ENCODE assay signal across 8 cellular contexts in genomic region chr19:53158119-53158656, GRCh38. TPM values are rescaled to one million over a fixed set of nuclear protein-coding genes. Genes with fewer than 3 reads are reported as not detected.
A peak's percentile ranks its signal among the peaks of the same experiment; 100 is the strongest.
DNase-seq lines count a peak whose midpoint lies in the region; ATAC-seq, FAIRE-seq and TF ChIP-seq lines count a peak whose summit lies in the region.

No MANE protein-coding gene starts in this region.

- H3K4me3 ChIP-seq in A673 (ENCODE audit: low read depth, low read length, poor library complexity, severe bottlenecking) (peak overlapping the region; percentile 42), epithelial cell of proximal tubule (ENCODE audit: low read depth, low read length) (peak overlapping the region; percentile 69)

- no peak overlapping the region for H3K27ac ChIP-seq in A673 (ENCODE audit: low read depth, low read length, poor library complexity, severe bottlenecking)

- DNase-seq in A673 (ENCODE audit: low spot score) = peak; percentile 12
- DNase-seq in H54 (ENCODE audit: insufficient read length, low spot score) = peak; percentile 40
- peak; percentile 62 for DNase-seq in activated CD4-positive, alpha-beta memory T cell treated with anti-CD3 and anti-CD28 coated beads for 36 hours
- DNase-seq in epithelial cell of proximal tubule (ENCODE audit: low read depth) = no peak
- DNase-seq in mucosa of gallbladder (ENCODE audit: low spot score) = peak; percentile 10
- DNase-seq in stimulated activated naive CD8-positive, alpha-beta T cell treated with anti-CD3 and anti-CD28 coated beads, Interleukin-15, Interleukin-2, amounts not matched to agents 100 U/mL and 50 U/mL, for 24 hours = peak; percentile 48
- DNase-seq in NCI-H2107 treated with DMSO at 0.1 percent for 48 hours (lab: John Stamatoyannopoulos, UW; ENCODE audit: unreplicated experiment) = no peak

- intact Hi-C loops in A673 (cut with micrococcal nuclease; ENCODE audit: unreplicated experiment) = no loop called here
- intact Hi-C loops in activated CD4-positive, alpha-beta memory T cell treated with anti-CD3 and anti-CD28 coated beads for 36 hours (cut with micrococcal nuclease) = loop anchor here (2.0 kb wide), 3 partner anchors 55 to 631 kb away; partner anchors contain the start of genes ZNF160, ZNF808 and ZNF816

- no peaks in the 10 kb centered on the region for H3K27me3 Mint-ChIP-seq in activated CD4-positive, alpha-beta memory T cell treated with anti-CD3 and anti-CD28 coated beads for 36 hours

- TF ChIP-seq POLR2A in H54 (IDR thresholded peaks at IDR 0.05; ENCODE audit: low read depth, low read length) = no peak

- no peaks in the 10 kb centered on the region for H3K36me3 ChIP-seq in A673 (ENCODE audit: insufficient read depth, low read length, poor library complexity, severe bottlenecking)

- H3K4me1 Mint-ChIP-seq in activated CD4-positive, alpha-beta memory T cell treated with anti-CD3 and anti-CD28 coated beads for 36 hours (ENCODE audit: low read depth) = peaks cover 15% of the 10 kb centered on the region

- peaks cover 55% of the 10 kb centered on the region for H3K36me3 Mint-ChIP-seq in activated CD4-positive, alpha-beta memory T cell treated with anti-CD3 and anti-CD28 coated beads for 36 hours

- CTCF ChIA-PET in A673 (lab: Charles Lee) = no interaction called here
- CTCF ChIA-PET in activated CD4-positive, alpha-beta memory T cell treated with anti-CD3 and anti-CD28 coated beads for 36 hours (lab: Charles Lee) = no interaction called here

- TF ChIP-seq CTCF in A673 (conservative IDR thresholded peaks at IDR 0.05; ENCODE audit: low read depth, low read length) = no peak
- TF ChIP-seq CTCF in epithelial cell of proximal tubule (conservative IDR thresholded peaks at IDR 0.05; ENCODE audit: low read depth, low read length) = no peak

- no peaks in the 10 kb centered on the region for H3K4me1 ChIP-seq in A673 (ENCODE audit: insufficient read depth, low read length, poor library complexity, severe bottlenecking)

- no peak for FAIRE-seq in H54 (lab: Jason Lieb, UNC)

- peaks cover 6% of the 10 kb centered on the region for H3K9me3 ChIP-seq in A673 (ENCODE audit: low read depth, low read length, poor library complexity, severe bottlenecking)

- peak overlapping the region; percentile 81 for H3K4me3 Mint-ChIP-seq in activated CD4-positive, alpha-beta memory T cell treated with anti-CD3 and anti-CD28 coated beads for 36 hours

- peak; percentile 34 for ATAC-seq in stimulated activated naive CD8-positive, alpha-beta T cell treated with anti-CD3 and anti-CD28 coated beads, Interleukin-15, Interleukin-2, amounts not matched to agents 100 U/mL and 50 U/mL, for 24 hours
- ATAC-seq in GM21526 (IDR thresholded peaks at IDR 0.05; ENCODE audit: low FRiP score, unreplicated experiment) = no peak

- peaks cover 57% of the 10 kb centered on the region for H3K9me3 Mint-ChIP-seq in activated CD4-positive, alpha-beta memory T cell treated with anti-CD3 and anti-CD28 coated beads for 36 hours

- H3K27ac Mint-ChIP-seq in activated CD4-positive, alpha-beta memory T cell treated with anti-CD3 and anti-CD28 coated beads for 36 hours = peak overlapping the region; percentile 80

- BruUV-seq in A673 (replicated peaks; lab: Mats Ljungman, UMichigan) = no TSS peak

- H3K27me3 ChIP-seq in A673 (replicated peaks; ENCODE audit: insufficient read depth, low read depth, low read length, poor library complexity) = no peaks in the 10 kb centered on the region

- POLR2A ChIA-PET in A673 (lab: Charles Lee; ENCODE audit: low non-redundant PET) = no interaction called here
- POLR2A ChIA-PET in activated CD4-positive, alpha-beta memory T cell treated with anti-CD3 and anti-CD28 coated beads for 36 hours (lab: Charles Lee) = no interaction called here

RNA-seq across cellular contexts. Expression of gene ZNF347, which starts 0.7 kb away (rescaled TPM):
- 1.8 and 4.6 TPM in 2 replicates for total RNA-seq in A673 (2021)
- 1 to 10 TPM; 6.4 TPM for total RNA-seq in activated CD4-positive, alpha-beta memory T cell treated with anti-CD3 and anti-CD28 coated beads for 36 hours
- 4.3 and 8.8 TPM in 2 replicates for total RNA-seq in epithelial cell of proximal tubule
- 14.7 TPM for total RNA-seq in mucosa of gallbladder

RNA-seq across cellular contexts. Expression of gene ZNF415, which starts 25.5 kb away (rescaled TPM):
- total RNA-seq in A673 (2021) (1.7 TPM in 2 replicates), epithelial cell of proximal tubule (2.2 and 3.1 TPM in 2 replicates), mucosa of gallbladder (13.1 TPM)
- total RNA-seq in activated CD4-positive, alpha-beta memory T cell treated with anti-CD3 and anti-CD28 coated beads for 36 hours = under 1 TPM; 0.39 to 0.88 TPM

RNA-seq across cellular contexts. Expression of gene ZNF665, which starts 35.0 kb away (rescaled TPM):
- total RNA-seq in A673 (2021) = 1.2 and 1.5 TPM in 2 replicates
- total RNA-seq in activated CD4-positive, alpha-beta memory T cell treated with anti-CD3 and anti-CD28 coated beads for 36 hours = 1 to 10 TPM; 4.7 to 4.8 TPM
- 2.2 and 10.8 TPM in 2 replicates for total RNA-seq in epithelial cell of proximal tubule
- 4.3 TPM for total RNA-seq in mucosa of gallbladder

RNA-seq across cellular contexts. Expression of gene ZNF160, which starts 55.0 kb away (rescaled TPM):
- total RNA-seq in A673 (2021) (17.4 and 19.3 TPM in 2 replicates), epithelial cell of proximal tubule (5.5 and 9.6 TPM in 2 replicates), mucosa of gallbladder (66.8 TPM)
- 10 to 100 TPM; 26.3 to 28.9 TPM for total RNA-seq in activated CD4-positive, alpha-beta memory T cell treated with anti-CD3 and anti-CD28 coated beads for 36 hours

Comparison
In these comparisons a context has a peak if more than half of its experiments do, and no peak if none do; other contexts are left out.
1. DNase-seq: peak in A673 (single experiment), H54 (single experiment), activated CD4-positive, alpha-beta memory T cell treated with anti-CD3 and anti-CD28 coated beads for 36 hours (single experiment), mucosa of gallbladder (single experiment) and stimulated activated naive CD8-positive, alpha-beta T cell treated with anti-CD3 and anti-CD28 coated beads, Interleukin-15, Interleukin-2, amounts not matched to agents 100 U/mL and 50 U/mL, for 24 hours (single experiment); none in epithelial cell of proximal tubule (single experiment) and NCI-H2107 treated with DMSO at 0.1 percent for 48 hours (single experiment).